8 cellular contexts compared by ENCODE assay signal in genomic region chr3:44624696-44625528, GRCh38.
DNase-seq lines count a peak whose midpoint lies in the region; ATAC-seq and TF ChIP-seq lines count a peak whose summit lies in the region.

TSS of gene ZNF197 (plus strand) at chr3:44625036. CDS start at chr3:44629155, 4,119 bp downstream.

- no peak for TF ChIP-seq CTCF in epithelial cell of esophagus (IDR thresholded peaks at IDR 0.05; ENCODE audit: insufficient read depth, low read depth, low read length, missing control alignments)

- peak; percentile 86 for DNase-seq in COLO668 (lab: John Stamatoyannopoulos, UW; ENCODE audit: unreplicated experiment)
- peak; percentile 82 for DNase-seq in HK-2 (ENCODE audit: unreplicated experiment)
- peak; percentile 61 for DNase-seq in NOMO-1 treated with DMSO at 0.1 percent for 48 hours (lab: John Stamatoyannopoulos, UW; ENCODE audit: unreplicated experiment)
- peak; percentile 51 for DNase-seq in activated CD8-positive, alpha-beta memory T cell treated with anti-CD3 and anti-CD28 coated beads, Interleukin-2, amount 50 U/mL, for 4 hours
- peak; percentile 89 for DNase-seq in epithelial cell of esophagus (ENCODE audit: low read depth)
- peak; percentile 91 for DNase-seq in middle frontal gyrus (ENCODE audit: extremely low spot score, low spot score)
- peak; percentile 42 to 60 for DNase-seq in stimulated activated CD8-positive, alpha-beta memory T cell treated with anti-CD3 and anti-CD28 coated beads, Interleukin-2, amount 100 ng/mL, for 48 hours (ENCODE audit: low read depth in 2 of 2)

- H3K4me3 ChIP-seq in epithelial cell of esophagus (ENCODE audit: low read length) = peak within 1 kb of the TSS; percentile 87

- ATAC-seq in GM19452 (IDR thresholded peaks at IDR 0.05; ENCODE audit: unreplicated experiment) = peak; percentile 95

Comparison
In these comparisons a context has a peak if more than half of its experiments do, and no peak if none do; other contexts are left out.
1. Peak in every context shown above with its lines: DNase-seq, ATAC-seq and H3K4me3 ChIP-seq.